ENCODE assay signal across 9 cellular contexts in the genomic region with DNA sequence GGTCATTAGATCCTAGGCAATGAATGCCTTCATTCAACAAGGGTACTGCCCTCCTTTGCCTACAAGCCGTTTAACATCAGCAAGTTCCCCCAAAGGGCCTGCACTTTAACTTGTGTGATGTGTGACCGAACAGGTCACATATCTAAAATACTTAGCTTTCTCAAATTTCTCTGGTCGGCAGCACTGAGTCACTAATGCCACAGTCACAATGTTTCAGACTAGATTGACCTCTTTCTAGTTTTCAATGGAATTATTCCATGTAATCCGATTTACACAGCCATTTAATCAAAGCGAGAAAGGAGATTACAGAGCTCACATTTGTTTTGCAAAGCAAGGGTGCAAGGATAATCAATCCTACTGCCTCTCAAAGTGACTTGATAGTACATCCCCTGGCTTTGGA. TPM values are rescaled to one million over a fixed set of nuclear protein-coding genes. Genes with fewer than 3 reads are reported as not detected.
DNase-seq lines count a peak whose midpoint lies in the region; ATAC-seq and TF ChIP-seq lines count a peak whose summit lies in the region.
"Had no signal": no experiment of that assay in that cellular context is flagged by ENCODE, and none has a peak within 500 bp of the region (broad histone marks: within the 10 kb centered on the region; RNA-seq: fewer than 3 reads in every experiment).

No MANE protein-coding gene starts in this region.

- BruUV-seq in Calu3 (replicated peaks; lab: Mats Ljungman, UMichigan) (TSS peak; percentile 21), Panc1 (replicated peaks; lab: Mats Ljungman, UMichigan) (TSS peak; percentile 52)

- peaks cover 16% of the 10 kb centered on the region for H3K27me3 ChIP-seq in Panc1 (ENCODE audit: control insufficient read depth, insufficient read depth, low read length)

- H3K4me3 ChIP-seq in Panc1 (ENCODE audit: low read depth in 2 of 2, low read length in 2 of 2) = peak overlapping the region; percentile 69 to 82

- ATAC-seq in Panc1 (no peak), GM18907 (IDR thresholded peaks at IDR 0.05; ENCODE audit: unreplicated experiment) (no peak)

- CTCF ChIA-PET in Calu3 (lab: Charles Lee) (interaction anchor here (0.6 to 1.8 kb wide), 6 partner anchors 10 to 382 kb away, joined by 3 to 13 read pairs (median 4); no protein-coding TSS in a partner anchor), Panc1 (lab: Charles Lee) (no interaction called here)

- H3K9me3 ChIP-seq in Panc1 (ENCODE audit: control insufficient read depth, insufficient read depth, low read depth, low read length) = no peaks in the 10 kb centered on the region

- peaks cover 28% of the 10 kb centered on the region for H3K36me3 Mint-ChIP-seq in Calu3 (ENCODE audit: insufficient read depth, unreplicated experiment)
- no peaks in the 10 kb centered on the region for H3K36me3 Mint-ChIP-seq in progenitor cell of endocrine pancreas (ENCODE audit: insufficient read depth)

- 0 out of 2 replicates have a peak overlapping the region, but pooled peaks have one; percentile 17 for H3K27ac ChIP-seq in Panc1 (ENCODE audit: low read length)

- in situ Hi-C loops in Panc1 (cut with HindIII; ENCODE audit: low pct_unique_long_range_greater_than_20kb, low sequenced_read_pairs) = no loop called here

- POLR2A ChIA-PET in Panc1 (lab: Charles Lee) = no interaction called here

- H3K4me1 ChIP-seq in Panc1 (ENCODE audit: control insufficient read depth, insufficient read depth, low read length) = peaks cover 17% of the 10 kb centered on the region

- intact Hi-C loops in Calu3 (cut with micrococcal nuclease; ENCODE audit: unreplicated experiment) = loop anchor here (2.0 to 5.0 kb wide), 4 partner anchors 159 to 426 kb away; no protein-coding TSS in a partner anchor
- intact Hi-C loops in Panc1 (cut with micrococcal nuclease; ENCODE audit: unreplicated experiment) = loop anchor here (10.0 kb wide), 2 partner anchors 407 to 423 kb away; no protein-coding TSS in a partner anchor

- H3K4me1 Mint-ChIP-seq in Calu3 (ENCODE audit: low read depth, unreplicated experiment) (peaks cover 47% of the 10 kb centered on the region), progenitor cell of endocrine pancreas (ENCODE audit: low read depth) (peaks cover 40% of the 10 kb centered on the region)

- H3K27ac Mint-ChIP-seq in Calu3 (ENCODE audit: unreplicated experiment) = peak overlapping the region; percentile 30
- peak overlapping the region; percentile 57 for H3K27ac Mint-ChIP-seq in progenitor cell of endocrine pancreas
- H3K27ac Mint-ChIP-seq: T-helper 1 cell treated with Interleukin-12 subunit alpha and Interleukin-12 subunit beta and Interleukin-4 antibody, amounts not matched to agents 30 μg/mL and 1 μg/mL, for 36 hours had no signal

- TF ChIP-seq CTCF in Calu3 (IDR thresholded peaks at IDR 0.05; ENCODE audit: unreplicated experiment) (no peak), Panc1 (IDR thresholded peaks at IDR 0.05) (no peak), progenitor cell of endocrine pancreas (IDR thresholded peaks at IDR 0.05; ENCODE audit: unreplicated experiment) (no peak)

- H3K9me3 Mint-ChIP-seq in Calu3 (ENCODE audit: low read depth, unreplicated experiment) = no peaks in the 10 kb centered on the region
- no peaks in the 10 kb centered on the region for H3K9me3 Mint-ChIP-seq in progenitor cell of endocrine pancreas (ENCODE audit: low read depth)
- H3K9me3 Mint-ChIP-seq: T-helper 1 cell treated with Interleukin-12 subunit alpha and Interleukin-12 subunit beta and Interleukin-4 antibody, amounts not matched to agents 30 μg/mL and 1 μg/mL, for 36 hours had no signal

- peaks cover 5% of the 10 kb centered on the region; the same call in 1 of the 2 replicates for H3K36me3 ChIP-seq in Panc1 (ENCODE audit: control insufficient read depth, insufficient read depth, low read length)

- H3K4me3 Mint-ChIP-seq in Calu3 (ENCODE audit: low read depth, unreplicated experiment) (peak overlapping the region; percentile 91), progenitor cell of endocrine pancreas (ENCODE audit: low read depth) (peak overlapping the region; percentile 93)
- H3K4me3 Mint-ChIP-seq: T-helper 1 cell treated with Interleukin-12 subunit alpha and Interleukin-12 subunit beta and Interleukin-4 antibody, amounts not matched to agents 30 μg/mL and 1 μg/mL, for 36 hours had no signal

- no peak for DNase-seq in Calu3
- DNase-seq in Panc1 (ENCODE audit: low read depth, low spot score) = no peak
- peak; percentile 37 for DNase-seq in fibroblast of peridontal ligament (ENCODE audit: extremely low read depth)
- no peak for DNase-seq in progenitor cell of endocrine pancreas (ENCODE audit: low spot score, unreplicated experiment)
- DNase-seq in cerebellar nuclear complex (lab: John Stamatoyannopoulos, UW) = no peak
- no peak for DNase-seq in DMS114 treated with DMSO at 0.1 percent for 48 hours (lab: John Stamatoyannopoulos, UW; ENCODE audit: unreplicated experiment)
- DNase-seq in activated CD4-positive, alpha-beta T cell treated with anti-CD3 and anti-CD28 coated beads for 1 hour = no peak

- H3K27me3 Mint-ChIP-seq in Calu3 (ENCODE audit: unreplicated experiment) (no peaks in the 10 kb centered on the region), progenitor cell of endocrine pancreas (peaks cover 4% of the 10 kb centered on the region)

RNA-seq across cellular contexts. Expression of a gene that starts 2.0 kb away (rescaled TPM):
- total RNA-seq in Calu3 (2022) (29.9 and 34.5 TPM in 2 replicates), Panc1 (2021; ENCODE audit: unreplicated experiment) (7.4 TPM), progenitor cell of endocrine pancreas (9.1 and 11.5 TPM in 2 replicates)
- 1.2 TPM for polyA plus RNA-seq in Panc1 (2012; ENCODE audit: insufficient read length)
